8 cellular contexts compared by ENCODE assay signal in the genomic region with DNA sequence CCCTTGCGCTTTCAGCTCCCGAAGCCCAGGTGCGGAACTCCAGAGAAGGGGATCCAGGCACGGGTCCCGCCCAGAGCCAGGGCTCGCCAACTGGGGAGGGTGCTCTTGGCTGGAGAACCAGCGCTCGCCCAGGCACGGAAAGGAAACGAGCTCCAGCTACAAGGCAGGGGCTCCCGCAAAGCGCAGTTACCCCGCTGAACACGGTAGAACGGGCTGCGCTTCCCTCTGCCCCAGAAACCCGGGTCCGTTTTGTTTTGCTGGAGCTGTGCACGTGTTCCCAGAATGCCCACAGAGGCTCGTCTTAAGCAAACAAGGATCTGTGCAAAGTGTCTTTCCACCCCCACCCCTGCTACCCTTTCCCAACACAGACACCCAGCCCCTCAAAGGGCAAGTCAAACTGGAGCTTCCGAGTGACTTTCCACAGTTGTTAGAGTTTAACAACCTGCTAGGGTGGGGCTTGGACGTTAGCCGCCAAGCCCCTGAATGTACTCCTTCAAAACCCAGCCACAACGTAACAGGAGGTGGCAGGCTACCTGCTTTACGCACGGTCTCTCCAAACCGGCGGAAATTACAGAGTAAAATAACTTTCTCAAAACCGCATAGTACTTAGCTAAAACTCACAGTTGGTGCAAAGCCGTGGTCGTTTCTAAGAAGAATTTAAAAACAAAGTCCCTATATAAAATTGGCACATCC. TPM values are rescaled to one million over a fixed set of nuclear protein-coding genes. Genes with fewer than 3 reads are reported as not detected.
DNase-seq lines count a peak whose midpoint lies in the region; ATAC-seq and TF ChIP-seq lines count a peak whose summit lies in the region.

No MANE protein-coding gene starts in this region.

- no peak for DNase-seq in BJ (ENCODE audit: low read depth)
- DNase-seq in GM23338 (ENCODE audit: low spot score), result peak; percentile 62
- DNase-seq in NOMO-1 (lab: John Stamatoyannopoulos, UW; ENCODE audit: unreplicated experiment in 2 of 2), result peak; percentile 23 to 27
- peak; percentile 34 for DNase-seq in activated T-helper 1 cell treated with anti-CD3 and anti-CD28 coated beads, Interleukin-12 subunit alpha, Interleukin-12 subunit beta, Interleukin-2, Interleukin-4 antibody, amounts not matched to agents 30 ng/mL and 10 ng/mL and 1 ng/mL, durations not matched to agents 14 hours and 24 hours and 36 hours (ENCODE audit: low spot score)
- DNase-seq in fibroblast of mammary gland (ENCODE audit: low read depth), result peak; percentile 35
- DNase-seq in suprapubic skin (ENCODE audit: low spot score in 2 of 2), result no peak
- no peak for DNase-seq in NCI-H1694 treated with DMSO at 0.1 percent for 48 hours (lab: John Stamatoyannopoulos, UW)

- no peaks in the 10 kb centered on the region for H3K9me3 ChIP-seq in suprapubic skin

- H4K20me1 ChIP-seq in GM23338 (replicated peaks; ENCODE audit: insufficient read depth), result no peaks in the 10 kb centered on the region

- H3K9me2 ChIP-seq in GM23338 (ENCODE audit: insufficient read depth), result no peaks in the 10 kb centered on the region

- WGBS in suprapubic skin, result 2% methylated on average over 17 of the region's 31 CpGs

- H2AFZ ChIP-seq in GM23338, result peak overlapping the region; percentile 95

- H3K27me3 Mint-ChIP-seq in GM23338 (ENCODE audit: insufficient read depth, low read depth, poor library complexity) (peaks cover 20% of the 10 kb centered on the region), nephron (ENCODE audit: low read depth) (peaks cover 36% of the 10 kb centered on the region)
- peaks cover 2% of the 10 kb centered on the region for H3K27me3 Mint-ChIP-seq in activated T-helper 1 cell treated with anti-CD3 and anti-CD28 coated beads, Interleukin-12 subunit alpha, Interleukin-12 subunit beta, Interleukin-2, Interleukin-4 antibody, amounts not matched to agents 30 ng/mL and 10 ng/mL and 1 ng/mL, durations not matched to agents 14 hours and 24 hours and 36 hours (ENCODE audit: insufficient read depth)

- H3K27ac ChIP-seq in GM23338 (ENCODE audit: low read depth), result 0 out of 2 replicates have a peak overlapping the region, but pooled peaks have one; percentile 67
- peak overlapping the region; percentile 83 for H3K27ac ChIP-seq in suprapubic skin

- no peak overlapping the region for H3K27ac Mint-ChIP-seq in GM23338
- peak overlapping the region; percentile 99 for H3K27ac Mint-ChIP-seq in activated T-helper 1 cell treated with anti-CD3 and anti-CD28 coated beads, Interleukin-12 subunit alpha, Interleukin-12 subunit beta, Interleukin-2, Interleukin-4 antibody, amounts not matched to agents 30 ng/mL and 10 ng/mL and 1 ng/mL, durations not matched to agents 14 hours and 24 hours and 36 hours
- H3K27ac Mint-ChIP-seq in nephron, result peak overlapping the region in 2 of 3 experiments; percentile 39 to 68

- intact Hi-C loops in activated T-helper 1 cell treated with anti-CD3 and anti-CD28 coated beads, Interleukin-12 subunit alpha, Interleukin-12 subunit beta, Interleukin-2, Interleukin-4 antibody, amounts not matched to agents 30 ng/mL and 10 ng/mL and 1 ng/mL, durations not matched to agents 14 hours and 24 hours and 36 hours (cut with micrococcal nuclease), result loop anchor here (1.0 to 2.0 kb wide), 3 partner anchors 8 to 451 kb away; a partner anchor contains a TSS

- no peak for TF ChIP-seq CTCF in BJ (IDR thresholded peaks at IDR 0.05; ENCODE audit: insufficient read depth, low read depth, low read length)
- TF ChIP-seq CTCF in GM23338 (conservative IDR thresholded peaks at IDR 0.05; ENCODE audit: low read depth in 2 of 2), result peak; percentile 13 to 22; a peak in 1 of 4 replicates
- TF ChIP-seq CTCF in fibroblast of mammary gland (conservative IDR thresholded peaks at IDR 0.05; ENCODE audit: control insufficient read depth, insufficient read depth, low read depth, low read length), result no peak
- no peak for TF ChIP-seq CTCF in nephron (IDR thresholded peaks at IDR 0.05; ENCODE audit: unreplicated experiment in 3 of 3)
- no peak for TF ChIP-seq CTCF in suprapubic skin (IDR thresholded peaks at IDR 0.05)

- POLR2A ChIA-PET in BJ (lab: Charles Lee), result no interaction called here

- H3K4me3 ChIP-seq in BJ (ENCODE audit: low read depth, low read length) (peak overlapping the region; percentile 46), GM23338 (peak overlapping the region; percentile 90), fibroblast of mammary gland (ENCODE audit: control insufficient read depth, low read depth, low read length) (peak overlapping the region; percentile 66), suprapubic skin (peak overlapping the region; percentile 70)

- H3K4me3 Mint-ChIP-seq in GM23338, result peak overlapping the region; percentile 95
- H3K4me3 Mint-ChIP-seq in activated T-helper 1 cell treated with anti-CD3 and anti-CD28 coated beads, Interleukin-12 subunit alpha, Interleukin-12 subunit beta, Interleukin-2, Interleukin-4 antibody, amounts not matched to agents 30 ng/mL and 10 ng/mL and 1 ng/mL, durations not matched to agents 14 hours and 24 hours and 36 hours, result peak overlapping the region; percentile 99
- H3K4me3 Mint-ChIP-seq in nephron, result peak overlapping the region; percentile 86 to 93 (median 92)

- no peak for TF ChIP-seq POLR2A in suprapubic skin (IDR thresholded peaks at IDR 0.05)

- H3K27me3 ChIP-seq in BJ (ENCODE audit: control insufficient read depth, insufficient read depth, low read length), result peaks cover 6% of the 10 kb centered on the region
- peaks cover 13% of the 10 kb centered on the region; the same call in 1 of the 2 replicates for H3K27me3 ChIP-seq in GM23338 (ENCODE audit: insufficient read depth)
- H3K27me3 ChIP-seq in suprapubic skin, result no peaks in the 10 kb centered on the region

- TF ChIP-seq EP300 in suprapubic skin (IDR thresholded peaks at IDR 0.05), result no peak

- H3K36me3 ChIP-seq in BJ (ENCODE audit: control insufficient read depth, insufficient read depth, low read length), result no peaks in the 10 kb centered on the region
- H3K36me3 ChIP-seq in GM23338 (ENCODE audit: insufficient read depth), result no peaks in the 10 kb centered on the region
- no peaks in the 10 kb centered on the region for H3K36me3 ChIP-seq in suprapubic skin

- H3K36me3 Mint-ChIP-seq in GM23338 (ENCODE audit: low read depth), result peaks cover 4% of the 10 kb centered on the region; the same call in 2 of the 3 replicates
- H3K36me3 Mint-ChIP-seq in activated T-helper 1 cell treated with anti-CD3 and anti-CD28 coated beads, Interleukin-12 subunit alpha, Interleukin-12 subunit beta, Interleukin-2, Interleukin-4 antibody, amounts not matched to agents 30 ng/mL and 10 ng/mL and 1 ng/mL, durations not matched to agents 14 hours and 24 hours and 36 hours (ENCODE audit: low read depth), result peaks cover 16% of the 10 kb centered on the region
- H3K36me3 Mint-ChIP-seq in nephron (ENCODE audit: low read depth), result no peaks in the 10 kb centered on the region

- H3K9me3 Mint-ChIP-seq in GM23338, result no peaks in the 10 kb centered on the region
- no peaks in the 10 kb centered on the region for H3K9me3 Mint-ChIP-seq in activated T-helper 1 cell treated with anti-CD3 and anti-CD28 coated beads, Interleukin-12 subunit alpha, Interleukin-12 subunit beta, Interleukin-2, Interleukin-4 antibody, amounts not matched to agents 30 ng/mL and 10 ng/mL and 1 ng/mL, durations not matched to agents 14 hours and 24 hours and 36 hours
- H3K9me3 Mint-ChIP-seq in nephron, result no peaks in the 10 kb centered on the region

- H3K4me1 Mint-ChIP-seq in GM23338, result peaks cover 26% of the 10 kb centered on the region
- H3K4me1 Mint-ChIP-seq in activated T-helper 1 cell treated with anti-CD3 and anti-CD28 coated beads, Interleukin-12 subunit alpha, Interleukin-12 subunit beta, Interleukin-2, Interleukin-4 antibody, amounts not matched to agents 30 ng/mL and 10 ng/mL and 1 ng/mL, durations not matched to agents 14 hours and 24 hours and 36 hours (ENCODE audit: low read depth), result peaks cover 50% of the 10 kb centered on the region
- H3K4me1 Mint-ChIP-seq in nephron, result peaks cover 6% of the 10 kb centered on the region

- peaks cover 23% of the 10 kb centered on the region for H3K4me1 ChIP-seq in GM23338 (ENCODE audit: insufficient read depth)
- peaks cover 28% of the 10 kb centered on the region for H3K4me1 ChIP-seq in suprapubic skin

- peaks cover 23% of the 10 kb centered on the region for H3F3A ChIP-seq in GM23338 (replicated peaks; ENCODE audit: low read depth)

- ATAC-seq in GM23338, result peak; percentile 38

- CTCF ChIA-PET in BJ (lab: Yijun Ruan, JAX), result no interaction called here

- peaks cover 40% of the 10 kb centered on the region for H3K79me2 ChIP-seq in GM23338 (replicated peaks; ENCODE audit: insufficient read depth)

- H3K4me2 ChIP-seq in GM23338, result peak overlapping the region; percentile 86

TF ChIP-seq in GM23338, 12 proteins besides CTCF, POLR2A, EP300 and RAD21 (continues in another document):
- TF ChIP-seq STAT1 (IDR thresholded peaks at IDR 0.05; ENCODE audit: unreplicated experiment), result no peak
- no peak for TF ChIP-seq NANOG (IDR thresholded peaks at IDR 0.05; ENCODE audit: borderline replicate concordance)
- TF ChIP-seq JUNB (IDR thresholded peaks at IDR 0.05; ENCODE audit: unreplicated experiment), result no peak
- no peak for TF ChIP-seq CREB1 (CRISPR knock-in tag; IDR thresholded peaks at IDR 0.05; ENCODE audit: low read depth)

RNA-seq across cellular contexts. Expression of a gene that starts 0.8 kb away (rescaled TPM):
- polyA plus RNA-seq in BJ (2011; rRNA removed) (0.07 and 0.12 TPM in 2 replicates), GM23338 (2016; fragmentation: Nextera tagmentation; extraction: Ambion mirVana) (10.9 and 11.4 TPM in 2 replicates)
- polyA minus RNA-seq in BJ (2011; rRNA and poly(A)+ RNA removed), result 0.05 TPM in 1 of 2 replicates, not detected in the other
- total RNA-seq in GM23338 (2014; rRNA removed; shearing (Covaris generic)), result 29.2 and 34.8 TPM in 2 replicates
- total RNA-seq in activated T-helper 1 cell treated with anti-CD3 and anti-CD28 coated beads, Interleukin-12 subunit alpha, Interleukin-12 subunit beta, Interleukin-2, Interleukin-4 antibody, amounts not matched to agents 30 ng/mL and 10 ng/mL and 1 ng/mL, durations not matched to agents 14 hours and 24 hours and 36 hours, result 32.2 and 34.6 TPM in 2 replicates
- 10 to 100 TPM in 3 of 4 donors, 1 to 10 TPM in 1; 5.7 to 13.4 (median 11.2) TPM for total RNA-seq in suprapubic skin

Comparison
In these comparisons a context has a peak if more than half of its experiments do, and no peak if none do; other contexts are left out.
1. DNase-seq: peak in GM23338 (single experiment), NOMO-1 (2 of 2), activated T-helper 1 cell treated with anti-CD3 and anti-CD28 coated beads, Interleukin-12 subunit alpha, Interleukin-12 subunit beta, Interleukin-2, Interleukin-4 antibody, amounts not matched to agents 30 ng/mL and 10 ng/mL and 1 ng/mL, durations not matched to agents 14 hours and 24 hours and 36 hours (single experiment) and fibroblast of mammary gland (single experiment); none in BJ (single experiment), suprapubic skin (0 of 2) and NCI-H1694 treated with DMSO at 0.1 percent for 48 hours (single experiment).
2. CTCF ChIP-seq: peak in GM23338 (2 of 2); none in BJ (single experiment), fibroblast of mammary gland (single experiment), nephron (0 of 3) and suprapubic skin (0 of 2).
3. Peak in every context shown above with its lines, with median percentiles within 50 percentile points of each other: H3K4me3 ChIP-seq and H3K4me3 Mint-ChIP-seq.